Comparison of ENCODE assay signal across 9 cellular contexts in the genomic region with DNA sequence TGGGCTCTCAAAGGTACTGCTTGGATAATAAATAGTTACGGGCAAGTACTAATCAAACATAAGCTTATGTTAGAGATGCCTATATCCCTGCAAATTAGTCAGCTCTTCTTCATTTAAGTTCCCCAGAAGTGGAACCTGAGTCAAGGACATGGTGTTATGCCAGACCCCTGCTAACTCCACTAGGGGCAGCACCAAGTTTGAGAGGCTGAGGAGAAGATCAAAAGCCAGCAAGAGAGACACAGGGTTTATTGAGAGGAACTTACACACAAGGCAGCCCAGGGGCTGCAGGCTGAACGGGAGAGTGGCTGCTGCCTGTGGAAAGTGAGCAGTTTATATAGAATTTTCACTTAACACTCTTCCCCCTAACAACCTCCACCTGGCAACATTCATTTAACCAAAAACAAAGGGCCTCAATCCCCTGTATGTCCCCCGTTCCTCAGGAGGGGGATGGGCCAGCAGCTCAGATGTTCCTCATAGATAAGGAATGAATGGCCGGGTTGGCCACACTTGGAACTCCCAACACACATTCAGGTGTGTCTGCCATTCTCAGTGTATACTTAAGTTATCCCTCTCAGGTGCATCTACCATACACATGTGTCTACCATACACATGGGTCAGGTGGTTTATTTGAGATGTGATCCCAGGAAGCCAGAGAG.
DNase-seq lines count a peak whose midpoint lies in the region; ATAC-seq lines count a peak whose summit lies in the region.
"Had no signal": no experiment of that assay in that cellular context is flagged by ENCODE, and none has a peak within 500 bp of the region (broad histone marks: within the 10 kb centered on the region; RNA-seq: fewer than 3 reads in every experiment).

No MANE protein-coding gene starts in this region.

- H3K27me3 ChIP-seq in H7 (ENCODE audit: control insufficient read depth, insufficient read depth, low read length), result no peaks in the 10 kb centered on the region

- DNase-seq in CMK (ENCODE audit: low read depth), result peak; percentile 26
- peak; percentile 56 for DNase-seq in H7
- DNase-seq in SKM-1 treated with dmso at 0.1 percent for 144 hours (lab: John Stamatoyannopoulos, UW; ENCODE audit: unreplicated experiment), result peak; percentile 49
- DNase-seq in iPS-NIHi7 (ENCODE audit: extremely low spot score), result peak; percentile 75
- DNase-seq in activated T-helper 2 cell treated with anti-CD3 and anti-CD28 coated beads, Interferon-gamma antibody, Interleukin-2, Interleukin-4, amounts not matched to agents 10 μg/mL and 5 μg/mL and 100 μg/mL, durations not matched to agents 14 hours and 24 hours and 36 hours (ENCODE audit: low spot score), result no peak
- DNase-seq in NCI-H1105 treated with DMSO at 0.1 percent for 48 hours (lab: John Stamatoyannopoulos, UW), result no peak
- DNase-seq in stimulated activated CD4-positive, alpha-beta T cell treated with anti-CD3 and anti-CD28 coated beads, Interleukin-4, amount 100 ng/mL, for 1 hour, result no peak
- DNase-seq: activated naive CD8-positive, alpha-beta T cell treated with anti-CD3 and anti-CD28 coated beads, Interleukin-2, amount 10 ng/mL, durations not matched to agents 7 days and 5 days had no signal

- H3K4me3 Mint-ChIP-seq in activated T-helper 2 cell treated with anti-CD3 and anti-CD28 coated beads, Interferon-gamma antibody, Interleukin-2, Interleukin-4, amounts not matched to agents 10 μg/mL and 5 μg/mL and 100 μg/mL, durations not matched to agents 14 hours and 24 hours and 36 hours (ENCODE audit: low read depth), result no peak overlapping the region
- H3K4me3 Mint-ChIP-seq: activated naive CD8-positive, alpha-beta T cell treated with anti-CD3 and anti-CD28 coated beads, Interleukin-2, amount 10 ng/mL, durations not matched to agents 7 days and 5 days had no signal

- H3K36me3 ChIP-seq in H7 (replicated peaks; ENCODE audit: control insufficient read depth, insufficient read depth, low read length), result no peaks in the 10 kb centered on the region

- no peak for ATAC-seq in HG03280 (IDR thresholded peaks at IDR 0.05; ENCODE audit: unreplicated experiment)

- intact Hi-C loops in activated T-helper 2 cell treated with anti-CD3 and anti-CD28 coated beads, Interferon-gamma antibody, Interleukin-2, Interleukin-4, amounts not matched to agents 10 μg/mL and 5 μg/mL and 100 μg/mL, durations not matched to agents 14 hours and 24 hours and 36 hours (cut with micrococcal nuclease), result no loop called here

- H3K27me3 Mint-ChIP-seq in activated T-helper 2 cell treated with anti-CD3 and anti-CD28 coated beads, Interferon-gamma antibody, Interleukin-2, Interleukin-4, amounts not matched to agents 10 μg/mL and 5 μg/mL and 100 μg/mL, durations not matched to agents 14 hours and 24 hours and 36 hours (ENCODE audit: low read depth), result peaks cover 4% of the 10 kb centered on the region

- H3K4me1 Mint-ChIP-seq in activated T-helper 2 cell treated with anti-CD3 and anti-CD28 coated beads, Interferon-gamma antibody, Interleukin-2, Interleukin-4, amounts not matched to agents 10 μg/mL and 5 μg/mL and 100 μg/mL, durations not matched to agents 14 hours and 24 hours and 36 hours (ENCODE audit: low read depth), result peaks cover 4% of the 10 kb centered on the region
- H3K4me1 Mint-ChIP-seq: activated naive CD8-positive, alpha-beta T cell treated with anti-CD3 and anti-CD28 coated beads, Interleukin-2, amount 10 ng/mL, durations not matched to agents 7 days and 5 days had no signal

- no peaks in the 10 kb centered on the region for H3K36me3 Mint-ChIP-seq in activated T-helper 2 cell treated with anti-CD3 and anti-CD28 coated beads, Interferon-gamma antibody, Interleukin-2, Interleukin-4, amounts not matched to agents 10 μg/mL and 5 μg/mL and 100 μg/mL, durations not matched to agents 14 hours and 24 hours and 36 hours (ENCODE audit: low read depth)
- H3K36me3 Mint-ChIP-seq: activated naive CD8-positive, alpha-beta T cell treated with anti-CD3 and anti-CD28 coated beads, Interleukin-2, amount 10 ng/mL, durations not matched to agents 7 days and 5 days had no signal

- no peak overlapping the region for H3K27ac Mint-ChIP-seq in activated T-helper 2 cell treated with anti-CD3 and anti-CD28 coated beads, Interferon-gamma antibody, Interleukin-2, Interleukin-4, amounts not matched to agents 10 μg/mL and 5 μg/mL and 100 μg/mL, durations not matched to agents 14 hours and 24 hours and 36 hours
- H3K27ac Mint-ChIP-seq: activated naive CD8-positive, alpha-beta T cell treated with anti-CD3 and anti-CD28 coated beads, Interleukin-2, amount 10 ng/mL, durations not matched to agents 7 days and 5 days had no signal

- H3K9me3 Mint-ChIP-seq in activated T-helper 2 cell treated with anti-CD3 and anti-CD28 coated beads, Interferon-gamma antibody, Interleukin-2, Interleukin-4, amounts not matched to agents 10 μg/mL and 5 μg/mL and 100 μg/mL, durations not matched to agents 14 hours and 24 hours and 36 hours, result no peaks in the 10 kb centered on the region
- H3K9me3 Mint-ChIP-seq: activated naive CD8-positive, alpha-beta T cell treated with anti-CD3 and anti-CD28 coated beads, Interleukin-2, amount 10 ng/mL, durations not matched to agents 7 days and 5 days had no signal

- H3K4me3 ChIP-seq in H7 (ENCODE audit: insufficient read depth, low read depth, low read length), result no peak overlapping the region

Comparison
In these comparisons a context has a peak if more than half of its experiments do, and no peak if none do; other contexts are left out.
1. DNase-seq: peak in CMK (single experiment), H7 (single experiment), SKM-1 treated with dmso at 0.1 percent for 144 hours (single experiment) and iPS-NIHi7 (single experiment); none in activated T-helper 2 cell treated with anti-CD3 and anti-CD28 coated beads, Interferon-gamma antibody, Interleukin-2, Interleukin-4, amounts not matched to agents 10 μg/mL and 5 μg/mL and 100 μg/mL, durations not matched to agents 14 hours and 24 hours and 36 hours (single experiment), NCI-H1105 treated with DMSO at 0.1 percent for 48 hours (single experiment) and stimulated activated CD4-positive, alpha-beta T cell treated with anti-CD3 and anti-CD28 coated beads, Interleukin-4, amount 100 ng/mL, for 1 hour (single experiment).